ENCODE assay signal across 26 cellular contexts in the genomic region with DNA sequence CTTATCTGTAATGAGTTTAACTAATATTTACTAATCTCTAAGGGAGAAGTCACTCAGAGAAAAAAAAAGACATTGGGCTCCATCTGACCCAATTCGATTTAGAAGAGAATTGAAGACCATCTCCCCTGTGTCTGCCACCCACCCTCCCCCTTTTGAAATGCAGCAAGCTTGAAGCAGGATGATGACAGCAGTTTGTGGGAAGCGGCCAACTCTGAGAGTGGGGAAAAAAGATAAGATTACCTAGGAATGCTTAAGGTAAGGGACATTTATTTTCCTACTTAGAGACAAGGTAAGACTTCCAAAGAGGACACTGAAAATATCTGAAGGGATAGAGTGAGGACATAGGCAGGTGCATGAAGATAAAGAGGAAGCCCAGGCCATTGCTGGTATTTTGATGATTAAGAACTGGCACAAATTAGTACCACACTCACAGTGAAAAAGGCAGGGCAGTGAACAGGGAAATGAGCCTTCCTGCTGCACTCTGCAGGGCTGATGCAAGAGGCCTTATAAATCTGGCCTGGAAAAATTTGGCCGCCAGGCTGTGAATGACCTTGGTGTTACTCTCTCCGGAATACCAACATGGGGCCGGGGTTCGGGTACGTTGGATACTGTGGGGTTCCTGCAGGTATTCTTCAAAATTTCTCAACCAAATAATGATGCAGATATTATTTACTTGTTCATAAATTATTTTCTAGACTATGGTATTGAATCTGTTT. TPM values are rescaled to one million over a fixed set of nuclear protein-coding genes. Genes with fewer than 3 reads are reported as not detected.
"Had no signal": no experiment of that assay in that cellular context is flagged by ENCODE, and none has a peak within 500 bp of the region (broad histone marks: within the 10 kb centered on the region; RNA-seq: fewer than 3 reads in every experiment).

No MANE protein-coding gene starts in this region.

- H3K4me2 ChIP-seq: SK-N-SH had no signal

- H3K36me3 ChIP-seq: MG63 had no signal

- H3K9me3 ChIP-seq: MG63, SK-N-SH had no signal

- H3K27ac ChIP-seq: RWPE1 had no signal

- ATAC-seq: HepG2, Panc1 had no signal

- H3K9me2 ChIP-seq: SK-N-SH had no signal

- H3K9ac ChIP-seq: SK-N-SH had no signal

- H3K27me3 ChIP-seq: MG63 had no signal

- DNase-seq: IMR-90, Karpas-422, KG1, MG63, NCI-H1092, NCI-H1105 treated with DMSO at 0.1 percent for 48 hours, NCI-H1417 treated with DMSO at 0.1 percent for 48 hours, NCI-H146, NCI-H187, NCI-H2029, NCI-H2081 treated with DMSO at 0.1 percent for 48 hours, NCI-H2171, NCI-H226, NCI-H446, NCI-H510A, NCI-H524 treated with DMSO at 0.1 percent for 48 hours, NCI-H69, NCI-H774, SHP77, SK-N-SH, SW 1271 had no signal

- H3K4me3 ChIP-seq: MG63 had no signal

RNA-seq across cellular contexts. Expression of a gene that starts 42.3 kb away (rescaled TPM):
- total RNA-seq: HepG2, HT1080, IMR-90, SK-MEL-5 had no signal
- polyA plus RNA-seq: HepG2, IMR-90, SK-N-SH had no signal
